ENCODE assay signal across 8 cellular contexts in genomic region chr9:127979333-127980055, GRCh38. TPM values are rescaled to one million over a fixed set of nuclear protein-coding genes. Genes with fewer than 3 reads are reported as not detected.
DNase-seq lines count a peak whose midpoint lies in the region; ATAC-seq and TF ChIP-seq lines count a peak whose summit lies in the region.

No MANE protein-coding gene starts in this region.

- peaks cover 33% of the 10 kb centered on the region for H3K36me3 Mint-ChIP-seq in activated naive CD8-positive, alpha-beta T cell treated with anti-CD3 and anti-CD28 coated beads, Interleukin-2, amount 10 ng/mL, durations not matched to agents 7 days and 5 days

- H3K4me2 ChIP-seq in trophoblast cell (ENCODE audit: low read length), result peak overlapping the region; percentile 86

- H3K4ac ChIP-seq in trophoblast cell (ENCODE audit: low read depth, low read length), result peak overlapping the region; percentile 77

- H4K12ac ChIP-seq in trophoblast cell (ENCODE audit: low read depth, low read length), result no peak overlapping the region

- WGBS in trophoblast cell (ENCODE audit: extremely low coverage, insufficient coverage, insufficient read length), result no CpG with 5 or more reads among the region's 24 CpGs

- POLR2A ChIA-PET in activated naive CD8-positive, alpha-beta T cell treated with anti-CD3 and anti-CD28 coated beads, Interleukin-2, amount 10 ng/mL, durations not matched to agents 7 days and 5 days (lab: Charles Lee), result interaction anchor here (0.8 to 18.2 kb wide), 10 partner anchors 8 to 93 kb away, joined by 3 to 389 read pairs (median 8); partner anchors contain the start of gene DPM2

- intact Hi-C loops in left ventricle myocardium superior (cut with micrococcal nuclease), result no loop called here

- no peaks in the 10 kb centered on the region for H3K27me3 Mint-ChIP-seq in activated naive CD8-positive, alpha-beta T cell treated with anti-CD3 and anti-CD28 coated beads, Interleukin-2, amount 10 ng/mL, durations not matched to agents 7 days and 5 days

- peak overlapping the region; percentile 92 for H3K4me3 Mint-ChIP-seq in activated naive CD8-positive, alpha-beta T cell treated with anti-CD3 and anti-CD28 coated beads, Interleukin-2, amount 10 ng/mL, durations not matched to agents 7 days and 5 days

- ATAC-seq in activated naive CD8-positive, alpha-beta T cell treated with anti-CD3 and anti-CD28 coated beads, Interleukin-2, amount 10 ng/mL, durations not matched to agents 7 days and 5 days (ENCODE audit: low read depth), result no peak
- ATAC-seq in left ventricle myocardium superior, result peak; percentile 11

- H3K4me3 ChIP-seq in GM06990 (replicated peaks; ENCODE audit: low read depth, low read length) (peak overlapping the region; percentile 83), trophoblast cell (ENCODE audit: low read depth, low read length) (peak overlapping the region; percentile 85)

- no peak overlapping the region for H2AK5ac ChIP-seq in trophoblast cell (ENCODE audit: low read length)

- H3K4me1 Mint-ChIP-seq in activated naive CD8-positive, alpha-beta T cell treated with anti-CD3 and anti-CD28 coated beads, Interleukin-2, amount 10 ng/mL, durations not matched to agents 7 days and 5 days, result peaks cover 45% of the 10 kb centered on the region

- peak overlapping the region; percentile 41 for H2BK5ac ChIP-seq in trophoblast cell (ENCODE audit: low read depth, low read length, poor library complexity)

- peak overlapping the region; percentile 81 for H3K18ac ChIP-seq in trophoblast cell (ENCODE audit: low read length)

- peaks cover 26 to 42% of the 10 kb centered on the region in 2 experiments for H3K4me1 ChIP-seq in trophoblast cell (ENCODE audit: control insufficient read depth in 1 of 2, insufficient read depth in 2 of 2, low read length in 2 of 2)

- H2BK120ac ChIP-seq in trophoblast cell (ENCODE audit: insufficient read depth, low read length, poor library complexity), result no peak overlapping the region

- H3K9ac ChIP-seq in trophoblast cell (ENCODE audit: low read length), result peak overlapping the region; percentile 28

- no peaks in the 10 kb centered on the region for H3K9me3 Mint-ChIP-seq in activated naive CD8-positive, alpha-beta T cell treated with anti-CD3 and anti-CD28 coated beads, Interleukin-2, amount 10 ng/mL, durations not matched to agents 7 days and 5 days

- H3K27me3 ChIP-seq in GM06990 (replicated peaks; ENCODE audit: control insufficient read depth, insufficient read depth, low read length) (no peaks in the 10 kb centered on the region), trophoblast cell (ENCODE audit: insufficient read depth, low read length) (no peaks in the 10 kb centered on the region)

- H3K23ac ChIP-seq in trophoblast cell (ENCODE audit: low read length), result no peak overlapping the region

- H4K8ac ChIP-seq in trophoblast cell (ENCODE audit: low read depth, low read length), result no peak overlapping the region

- peaks cover 19% of the 10 kb centered on the region for H3K79me1 ChIP-seq in trophoblast cell (ENCODE audit: low read length)

- H3K36me3 ChIP-seq in GM06990 (ENCODE audit: control insufficient read depth, insufficient read depth, low read length), result peaks cover 3% of the 10 kb centered on the region
- peaks cover 2 to 10% of the 10 kb centered on the region in 2 experiments for H3K36me3 ChIP-seq in trophoblast cell (ENCODE audit: control insufficient read depth in 1 of 2, insufficient read depth in 2 of 2, low read length in 2 of 2)

- DNase-seq in A172 (ENCODE audit: low spot score) (peak; percentile 58), GM06990 (ENCODE audit: extremely low read depth, insufficient read length) (peak; percentile 69), NCI-H1048 (lab: John Stamatoyannopoulos, UW) (peak; percentile 41), left ventricle myocardium superior (peak; percentile 69), trophoblast cell (peak in 1 of 2 donors; percentile 54), KG1 (lab: John Stamatoyannopoulos, UW) (no peak), SHP77 treated with DMSO at 0.1 percent for 48 hours (lab: John Stamatoyannopoulos, UW) (no peak)
- no peak for DNase-seq in activated naive CD8-positive, alpha-beta T cell treated with anti-CD3 and anti-CD28 coated beads, Interleukin-2, amount 10 ng/mL, durations not matched to agents 7 days and 5 days

- peak overlapping the region; percentile 91 for H3K27ac ChIP-seq in trophoblast cell (ENCODE audit: low read depth, low read length)

- H3K27ac Mint-ChIP-seq in activated naive CD8-positive, alpha-beta T cell treated with anti-CD3 and anti-CD28 coated beads, Interleukin-2, amount 10 ng/mL, durations not matched to agents 7 days and 5 days, result peak overlapping the region; percentile 89

- H2BK12ac ChIP-seq in trophoblast cell (ENCODE audit: low read length), result no peak overlapping the region

- peaks cover under 1% of the 10 kb centered on the region for H3K9me3 ChIP-seq in trophoblast cell (ENCODE audit: insufficient read depth, low read depth, low read length)

- H2AFZ ChIP-seq in trophoblast cell (ENCODE audit: insufficient read depth, low read length, poor library complexity), result no peak overlapping the region

- peak overlapping the region; percentile 33 for H3K14ac ChIP-seq in trophoblast cell (ENCODE audit: low read length)

- TF ChIP-seq CTCF in GM06990 (IDR thresholded peaks at IDR 0.05; ENCODE audit: insufficient read depth, low read length, poor library complexity, severe bottlenecking), result no peak

- H3K79me2 ChIP-seq in trophoblast cell (ENCODE audit: control insufficient read depth, insufficient read depth, low read length, poor library complexity), result peaks cover 56% of the 10 kb centered on the region

- H4K91ac ChIP-seq in trophoblast cell (ENCODE audit: low read depth, low read length), result peak overlapping the region; percentile 0

RNA-seq across cellular contexts. Expression of gene EEIG1, which starts 1.3 kb away (rescaled TPM):
- total RNA-seq in A172 (2014; rRNA removed; shearing (Covaris generic)), result 21.4 and 23.6 TPM in 2 replicates
- 100 to 1,000 TPM; 329 to 366 TPM for total RNA-seq in activated naive CD8-positive, alpha-beta T cell treated with anti-CD3 and anti-CD28 coated beads, Interleukin-2, amount 10 ng/mL, durations not matched to agents 7 days and 5 days
- total RNA-seq in left ventricle myocardium superior, result 21.6 TPM
- polyA plus RNA-seq in trophoblast cell (2013), result 131 and 139 TPM in 2 replicates

RNA-seq across cellular contexts. Expression of gene DPM2, which starts 41.8 kb away (rescaled TPM):
- total RNA-seq in A172 (2014; rRNA removed; shearing (Covaris generic)), result 49.7 and 50.5 TPM in 2 replicates
- total RNA-seq in activated naive CD8-positive, alpha-beta T cell treated with anti-CD3 and anti-CD28 coated beads, Interleukin-2, amount 10 ng/mL, durations not matched to agents 7 days and 5 days, result 10 to 100 TPM; 49.2 to 54.2 TPM
- total RNA-seq in left ventricle myocardium superior, result 11.1 TPM
- 27.7 and 31.0 TPM in 2 replicates for polyA plus RNA-seq in trophoblast cell (2013)

RNA-seq across cellular contexts. Expression of gene PIP5KL1, which starts 48.9 kb away (rescaled TPM):
- 1.6 and 3.4 TPM in 2 replicates for total RNA-seq in A172 (2014; rRNA removed; shearing (Covaris generic))
- 1 to 10 TPM; 1.5 to 1.9 TPM for total RNA-seq in activated naive CD8-positive, alpha-beta T cell treated with anti-CD3 and anti-CD28 coated beads, Interleukin-2, amount 10 ng/mL, durations not matched to agents 7 days and 5 days
- total RNA-seq in left ventricle myocardium superior, result not detected
- 2.9 and 3.3 TPM in 2 replicates for polyA plus RNA-seq in trophoblast cell (2013)

Comparison
In these comparisons a context has a peak if more than half of its experiments do, and no peak if none do; other contexts are left out.
1. DNase-seq: peak in A172 (single experiment), GM06990 (single experiment), NCI-H1048 (single experiment) and left ventricle myocardium superior (single experiment); none in activated naive CD8-positive, alpha-beta T cell treated with anti-CD3 and anti-CD28 coated beads, Interleukin-2, amount 10 ng/mL, durations not matched to agents 7 days and 5 days (single experiment), KG1 (single experiment) and SHP77 treated with DMSO at 0.1 percent for 48 hours (single experiment).
2. RNA of gene EEIG1, which starts 1.3 kb away (total RNA-seq): 329 to 366 TPM in activated naive CD8-positive, alpha-beta T cell treated with anti-CD3 and anti-CD28 coated beads, Interleukin-2, amount 10 ng/mL, durations not matched to agents 7 days and 5 days; 21.6 TPM in left ventricle myocardium superior (single experiment) and 21.4 to 23.6 TPM in A172; every median in the first group is over 10 times any median in the second.